In genomic region chr13:91567485-91568207, GRCh38 we compare ENCODE assay signal across 14 cellular contexts.
DNase-seq lines count a peak whose midpoint lies in the region; ATAC-seq and TF ChIP-seq lines count a peak whose summit lies in the region.
"Had no signal": no experiment of that assay in that cellular context is flagged by ENCODE, and none has a peak within 500 bp of the region (broad histone marks: within the 10 kb centered on the region; RNA-seq: fewer than 3 reads in every experiment).

No MANE protein-coding gene starts in this region.

- no peak overlapping the region for H2BK5ac ChIP-seq in mesenchymal stem cell (ENCODE audit: low read depth, low read length, poor library complexity, severe bottlenecking)

- H3K4me2 ChIP-seq in mesenchymal stem cell (ENCODE audit: low read length, poor library complexity, severe bottlenecking): no peak overlapping the region

- peak overlapping the region in 1 of 2 experiments; percentile 81 for H3K18ac ChIP-seq in mesenchymal stem cell (ENCODE audit: low read depth in 1 of 2, low read length in 2 of 2)

- ATAC-seq in left colon: no peak
- ATAC-seq: CD8-positive, alpha-beta T cell; GM12878 had no signal

- no peak overlapping the region for H2AFZ ChIP-seq in mesenchymal stem cell (ENCODE audit: low read depth, low read length)

- H3K36me3 ChIP-seq in brain microvascular endothelial cell (replicated peaks): no peaks in the 10 kb centered on the region
- no peaks in the 10 kb centered on the region for H3K36me3 ChIP-seq in mesenchymal stem cell (ENCODE audit: control insufficient read depth in 1 of 2, insufficient read depth in 2 of 2, low read depth in 1 of 2, low read length in 2 of 2)
- H3K36me3 ChIP-seq: HAP-1 had no signal

- H3K4me3 ChIP-seq in brain microvascular endothelial cell (ENCODE audit: low read depth, low read length): no peak overlapping the region
- H3K4me3 ChIP-seq in mesenchymal stem cell (ENCODE audit: insufficient read depth in 1 of 2, low read depth in 1 of 2, low read length in 2 of 2): no peak overlapping the region
- H3K4me3 ChIP-seq in skeletal muscle cell (ENCODE audit: low read depth, low read length): no peak overlapping the region
- no peak overlapping the region for H3K4me3 ChIP-seq in coronary artery
- H3K4me3 ChIP-seq: GM12878, HAP-1 had no signal

- TF ChIP-seq CTCF in brain microvascular endothelial cell (IDR thresholded peaks at IDR 0.05; ENCODE audit: low read depth, low read length, missing control alignments): no peak
- TF ChIP-seq CTCF in coronary artery (IDR thresholded peaks at IDR 0.05): no peak

- in situ Hi-C loops in brain microvascular endothelial cell (cut with HindIII; ENCODE audit: low pct_ligation_motif_present, low sequenced_read_pairs): no loop called here

- H2BK120ac ChIP-seq in mesenchymal stem cell (ENCODE audit: low read depth, low read length): peak overlapping the region; percentile 37

- H3K27ac ChIP-seq in brain microvascular endothelial cell (no peak overlapping the region), mesenchymal stem cell (ENCODE audit: low read length, poor library complexity, severe bottlenecking) (no peak overlapping the region), coronary artery (no peak overlapping the region)
- H3K27ac ChIP-seq: 22Rv1 had no signal

- H4K8ac ChIP-seq in mesenchymal stem cell (ENCODE audit: low read length): no peak overlapping the region

- no peak overlapping the region for H3K9ac ChIP-seq in mesenchymal stem cell (ENCODE audit: low read length)

- H2AK5ac ChIP-seq in mesenchymal stem cell (ENCODE audit: low read length, severe bottlenecking): no peak overlapping the region

- intact Hi-C loops in left colon (cut with DNase I, micrococcal nuclease): no loop called here

- H3K23ac ChIP-seq in mesenchymal stem cell (ENCODE audit: low read length in 2 of 2): no peak overlapping the region

- peak overlapping the region in 1 of 2 experiments; percentile 79 for H3K4ac ChIP-seq in mesenchymal stem cell (ENCODE audit: low read depth in 1 of 2, low read length in 2 of 2)

- peak; percentile 0 for DNase-seq in DMS53 (lab: John Stamatoyannopoulos, UW)
- DNase-seq in DMS53 treated with DMSO at 0.1 percent for 48 hours (lab: John Stamatoyannopoulos, UW; ENCODE audit: unreplicated experiment): no peak
- peak; percentile 14 for DNase-seq in brain microvascular endothelial cell
- peak; percentile 76 for DNase-seq in mesenchymal stem cell
- peak; percentile 65 for DNase-seq in skeletal muscle cell (ENCODE audit: low read depth)
- no peak for DNase-seq in coronary artery (ENCODE audit: low spot score)
- no peak for DNase-seq in NAMALWA (ENCODE audit: low spot score)
- no peak for DNase-seq in left colon
- DNase-seq: CD8-positive, alpha-beta T cell; DMS79; GOT3 had no signal

- no peak overlapping the region for H2BK12ac ChIP-seq in mesenchymal stem cell (ENCODE audit: low read length in 2 of 2)

- H2BK15ac ChIP-seq in mesenchymal stem cell (ENCODE audit: low read depth, poor library complexity, severe bottlenecking): no peak overlapping the region

- H4K91ac ChIP-seq in mesenchymal stem cell (ENCODE audit: low read length): no peak overlapping the region

- WGBS in mesenchymal stem cell: 100% methylated on average over 2 of the region's 5 CpGs

- H3K9me3 ChIP-seq in mesenchymal stem cell (ENCODE audit: control insufficient read depth, low read length): no peaks in the 10 kb centered on the region
- H3K9me3 ChIP-seq: HAP-1 had no signal

- H3K4me1 ChIP-seq in mesenchymal stem cell (ENCODE audit: control insufficient read depth, insufficient read depth, low read depth, low read length): no peaks in the 10 kb centered on the region
- H3K4me1 ChIP-seq: HAP-1 had no signal

- H3K14ac ChIP-seq in mesenchymal stem cell (ENCODE audit: low read length in 2 of 2): no peak overlapping the region

- no peaks in the 10 kb centered on the region for H3K79me1 ChIP-seq in mesenchymal stem cell (replicated peaks; ENCODE audit: low read length, poor library complexity, severe bottlenecking)

- H3K27me3 ChIP-seq in brain microvascular endothelial cell (replicated peaks) (no peaks in the 10 kb centered on the region), mesenchymal stem cell (ENCODE audit: control insufficient read depth in 1 of 2, insufficient read depth in 1 of 2, low read length in 2 of 2) (no peaks in the 10 kb centered on the region)

Comparison
In these comparisons a context has a peak if more than half of its experiments do, and no peak if none do; other contexts are left out.
1. DNase-seq: peak in DMS53 (single experiment), brain microvascular endothelial cell (single experiment), mesenchymal stem cell (single experiment) and skeletal muscle cell (single experiment); none in DMS53 treated with DMSO at 0.1 percent for 48 hours (single experiment), coronary artery (single experiment), NAMALWA (single experiment) and left colon (0 of 2).